In genomic region chr14:24160850-24161804, GRCh38 we compare ENCODE assay signal across 8 cellular contexts. TPM values are rescaled to one million over a fixed set of nuclear protein-coding genes. Genes with fewer than 3 reads are reported as not detected.
DNase-seq lines count a peak whose midpoint lies in the region; ATAC-seq and TF ChIP-seq lines count a peak whose summit lies in the region.

A gene with protein sequence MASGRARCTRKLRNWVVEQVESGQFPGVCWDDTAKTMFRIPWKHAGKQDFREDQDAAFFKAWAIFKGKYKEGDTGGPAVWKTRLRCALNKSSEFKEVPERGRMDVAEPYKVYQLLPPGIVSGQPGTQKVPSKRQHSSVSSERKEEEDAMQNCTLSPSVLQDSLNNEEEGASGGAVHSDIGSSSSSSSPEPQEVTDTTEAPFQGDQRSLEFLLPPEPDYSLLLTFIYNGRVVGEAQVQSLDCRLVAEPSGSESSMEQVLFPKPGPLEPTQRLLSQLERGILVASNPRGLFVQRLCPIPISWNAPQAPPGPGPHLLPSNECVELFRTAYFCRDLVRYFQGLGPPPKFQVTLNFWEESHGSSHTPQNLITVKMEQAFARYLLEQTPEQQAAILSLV (plus strand): TSS chr14:24161265. CDS start chr14:24162145, 880 bp downstream.

- peaks cover 41% of the 10 kb centered on the region for H3K4me1 ChIP-seq in CD8-positive, alpha-beta memory T cell (ENCODE audit: insufficient read depth, low read length)
- H3K4me1 ChIP-seq in duodenal mucosa (ENCODE audit: control insufficient read depth in 1 of 2, insufficient read depth in 2 of 2, low read length in 2 of 2) = peaks cover 24 to 34% of the 10 kb centered on the region in 2 donors

- TF ChIP-seq CTCF in lower leg skin (IDR thresholded peaks at IDR 0.05) = peak in 1 of 3 donors; percentile 97

- POLR2A ChIA-PET in CD8-positive, alpha-beta memory T cell (lab: Charles Lee) = interaction anchor here (0.5 to 2.5 kb wide), 15 partner anchors 10 to 289 kb away, joined by 3 to 23 read pairs (median 5); partner anchors contain the start of genes CHMP4A, DCAF11, EMC9 and IPO4
- POLR2A ChIA-PET in activated CD4-positive, alpha-beta memory T cell treated with anti-CD3 and anti-CD28 coated beads for 36 hours (lab: Charles Lee) = interaction anchor here (0.6 to 4.2 kb wide), 32 partner anchors 10 to 276 kb away, joined by 3 to 60 read pairs (median 4); partner anchors contain the start of genes CHMP4A, DCAF11, EMC9 and IPO4

- intact Hi-C loops in activated CD4-positive, alpha-beta memory T cell treated with anti-CD3 and anti-CD28 coated beads for 36 hours (cut with micrococcal nuclease) = loop anchor here (1.0 kb wide), 12 partner anchors 14 to 281 kb away; partner anchors contain the start of genes CHMP4A, DCAF11, DHRS1 and EMC9
- intact Hi-C loops in lower leg skin (cut with DNase I; ENCODE audit: low total_unique reads) = no loop called here

- H3K9me3 ChIP-seq in CD8-positive, alpha-beta memory T cell (ENCODE audit: low read length) = no peaks in the 10 kb centered on the region
- no peaks in the 10 kb centered on the region for H3K9me3 ChIP-seq in duodenal mucosa (ENCODE audit: control insufficient read depth in 1 of 2, low read length in 2 of 2)

- H3K9ac ChIP-seq in duodenal mucosa (ENCODE audit: low read depth in 1 of 2, low read length in 2 of 2) = peak within 1 kb of the TSS; percentile 95 to 97

- peak within 1 kb of the TSS; percentile 84 to 100 (median 99) for H3K27ac Mint-ChIP-seq in CD8-positive, alpha-beta memory T cell
- peak within 1 kb of the TSS; percentile 100 for H3K27ac Mint-ChIP-seq in activated CD4-positive, alpha-beta memory T cell treated with anti-CD3 and anti-CD28 coated beads for 36 hours

- CTCF ChIA-PET in CD8-positive, alpha-beta memory T cell (lab: Charles Lee) = interaction anchor here (0.7 to 5.2 kb wide), 40 partner anchors 10 to 280 kb away, joined by 3 to 50 read pairs (median 4); partner anchors contain the start of genes CHMP4A, DCAF11, DHRS1 and EMC9
- CTCF ChIA-PET in activated CD4-positive, alpha-beta memory T cell treated with anti-CD3 and anti-CD28 coated beads for 36 hours (lab: Charles Lee) = interaction anchor here (0.6 to 4.6 kb wide), 38 partner anchors 9 to 234 kb away, joined by 3 to 76 read pairs (median 7); partner anchors contain the start of genes CARMIL3, CHMP4A, CIDEB and DCAF11

- peaks cover 47% of the 10 kb centered on the region for H3K36me3 ChIP-seq in CD8-positive, alpha-beta memory T cell (ENCODE audit: insufficient read depth, low read length)
- H3K36me3 ChIP-seq in duodenal mucosa (ENCODE audit: control insufficient read depth in 1 of 2, insufficient read depth in 2 of 2, low read length in 2 of 2) = peaks cover 58 to 70% of the 10 kb centered on the region in 2 donors

- H3K27ac ChIP-seq in CD8-positive, alpha-beta memory T cell (ENCODE audit: low read depth, low read length) = peak within 1 kb of the TSS; percentile 96
- H3K27ac ChIP-seq in duodenal mucosa (ENCODE audit: low read depth, low read length) = peak within 1 kb of the TSS; percentile 87

- peak within 1 kb of the TSS; percentile 99 for H3K4me3 ChIP-seq in CD8-positive, alpha-beta memory T cell (ENCODE audit: low read length)
- H3K4me3 ChIP-seq in duodenal mucosa (ENCODE audit: low read depth in 1 of 2, low read length in 2 of 2) (peak within 1 kb of the TSS; percentile 87 to 90), lower leg skin (ENCODE audit: low read depth, poor library complexity, severe bottlenecking) (peak within 1 kb of the TSS; percentile 53)

- H3K4me1 Mint-ChIP-seq in CD8-positive, alpha-beta memory T cell = peaks cover 40 to 56% (median 49%) of the 10 kb centered on the region in 3 donors
- peaks cover 37% of the 10 kb centered on the region for H3K4me1 Mint-ChIP-seq in activated CD4-positive, alpha-beta memory T cell treated with anti-CD3 and anti-CD28 coated beads for 36 hours (ENCODE audit: low read depth)

- peak; percentile 81 for ATAC-seq in GM19452 (IDR thresholded peaks at IDR 0.05; ENCODE audit: unreplicated experiment)

- H3K27me3 Mint-ChIP-seq in CD8-positive, alpha-beta memory T cell = peaks cover 0 to 3% of the 10 kb centered on the region in 2 donors
- no peaks in the 10 kb centered on the region for H3K27me3 Mint-ChIP-seq in activated CD4-positive, alpha-beta memory T cell treated with anti-CD3 and anti-CD28 coated beads for 36 hours

- H3K9me3 Mint-ChIP-seq in CD8-positive, alpha-beta memory T cell = no peaks in the 10 kb centered on the region
- H3K9me3 Mint-ChIP-seq in activated CD4-positive, alpha-beta memory T cell treated with anti-CD3 and anti-CD28 coated beads for 36 hours = no peaks in the 10 kb centered on the region

- WGBS in lower leg skin, 2 donors = 0 to 1% methylated on average over 11 of the region's 12 CpGs

- peak within 1 kb of the TSS; percentile 89 to 100 (median 98) for H3K4me3 Mint-ChIP-seq in CD8-positive, alpha-beta memory T cell
- H3K4me3 Mint-ChIP-seq in activated CD4-positive, alpha-beta memory T cell treated with anti-CD3 and anti-CD28 coated beads for 36 hours = peak within 1 kb of the TSS; percentile 97

- peaks cover 23 to 83% (median 28%) of the 10 kb centered on the region in 3 donors for H3K36me3 Mint-ChIP-seq in CD8-positive, alpha-beta memory T cell
- H3K36me3 Mint-ChIP-seq in activated CD4-positive, alpha-beta memory T cell treated with anti-CD3 and anti-CD28 coated beads for 36 hours = peaks cover 70% of the 10 kb centered on the region

- no peak for TF ChIP-seq POLR2A in lower leg skin (IDR thresholded peaks at IDR 0.05)

- H3K27me3 ChIP-seq in CD8-positive, alpha-beta memory T cell (ENCODE audit: insufficient read depth, low read length, poor library complexity, severe bottlenecking) = no peaks in the 10 kb centered on the region
- no peaks in the 10 kb centered on the region for H3K27me3 ChIP-seq in duodenal mucosa (ENCODE audit: control insufficient read depth in 1 of 2, insufficient read depth in 2 of 2, low read length in 2 of 2)

- peak; percentile 93 to 97 (median 96) for DNase-seq in CD8-positive, alpha-beta memory T cell
- DNase-seq in HK-2 (ENCODE audit: unreplicated experiment) (peak; percentile 98), NCI-H82 treated with DMSO at 0.1 percent for 48 hours (lab: John Stamatoyannopoulos, UW; ENCODE audit: unreplicated experiment) (peak; percentile 89), lower leg skin (ENCODE audit: low spot score in 2 of 2) (peak; percentile 97 to 99)
- DNase-seq in activated CD4-positive, alpha-beta memory T cell treated with anti-CD3 and anti-CD28 coated beads for 36 hours = peak; percentile 99
- peak; percentile 94 to 98 for DNase-seq in stimulated activated CD4-positive, alpha-beta T cell treated with anti-CD3 and anti-CD28 coated beads, Interleukin-4, amount 100 ng/mL, for 48 hours (ENCODE audit: low read depth in 2 of 2)

RNA-seq across cellular contexts. Expression of the gene that starts here (rescaled TPM):
- 10 to 100 TPM; 62.0 to 68.6 TPM for total RNA-seq in CD8-positive, alpha-beta memory T cell
- 91.7 TPM for polyA plus RNA-seq in CD8-positive, alpha-beta memory T cell
- total RNA-seq in activated CD4-positive, alpha-beta memory T cell treated with anti-CD3 and anti-CD28 coated beads for 36 hours = 100 to 1,000 TPM; 158 to 172 TPM
- total RNA-seq in lower leg skin = 10 to 100 TPM; 36.1 to 54.1 (median 44.2) TPM

Comparison
In these comparisons a context has a peak if more than half of its experiments do, and no peak if none do; other contexts are left out.
1. Peak in every context shown above with its lines: DNase-seq, ATAC-seq, H3K4me3 ChIP-seq and H3K27ac ChIP-seq.